Comparison of ENCODE assay signal across 34 cellular contexts in the genomic region with DNA sequence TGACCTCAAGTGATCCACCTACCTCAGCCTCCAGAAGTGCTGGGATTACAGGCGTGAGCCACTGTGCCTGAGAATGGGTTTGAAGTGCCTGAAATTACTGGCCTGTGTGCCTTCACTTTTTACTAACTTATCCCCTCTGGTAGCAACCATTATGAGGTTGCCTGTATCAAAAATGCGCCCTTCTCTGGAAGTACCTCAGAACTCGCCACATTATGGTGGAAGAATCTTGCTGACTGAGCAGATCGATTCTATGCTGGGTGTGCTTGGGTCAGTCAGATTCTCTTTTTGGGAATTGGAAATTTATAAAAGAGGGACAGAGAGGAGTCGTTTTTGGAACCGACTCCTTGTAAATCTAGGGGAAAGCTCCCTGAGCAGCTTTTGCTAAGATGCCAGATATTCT. TPM values are rescaled to one million over a fixed set of nuclear protein-coding genes. Genes with fewer than 3 reads are reported as not detected.
"Had no signal": no experiment of that assay in that cellular context is flagged by ENCODE, and none has a peak within 500 bp of the region (broad histone marks: within the 10 kb centered on the region; RNA-seq: fewer than 3 reads in every experiment).

No MANE protein-coding gene starts in this region.

- H3K9me3 ChIP-seq: ovary, psoas muscle, spleen, suprapubic skin, testis, tibial artery, transverse colon, upper lobe of right lung, uterus had no signal

- H3K4me1 ChIP-seq: parathyroid adenoma, psoas muscle, spleen, suprapubic skin, testis, tibial artery, transverse colon, upper lobe of right lung, uterus had no signal

- ATAC-seq: natural killer cell; psoas muscle; right cardiac atrium; sciatic nerve; stimulated activated memory B cell treated with anti-CD40 and anti-IgM and Interleukin-4, amounts not matched to agents 10 μg/mL and 1 μg/mL and 100 μg/mL, for 72 hours; stimulated activated naive CD8-positive, alpha-beta T cell treated with anti-CD3 and anti-CD28 coated beads, Interleukin-15, amount 100 ng/mL, for 72 hours; stimulated activated naive CD8-positive, alpha-beta T cell treated with anti-CD3 and anti-CD28 coated beads, Interleukin-15, Interleukin-2, amounts not matched to agents 100 U/mL and 50 U/mL, for 24 hours; upper lobe of right lung had no signal

- DNase-seq: natural killer cell; occipital lobe; ovary; posterior cingulate gyrus; psoas muscle; right cardiac atrium; spleen; stimulated activated CD4-positive, alpha-beta T cell treated with anti-CD3 and anti-CD28 coated beads, Interleukin-12 subunit alpha, Interleukin-12 subunit beta, amount 100 ng/mL, for 4 hours; stimulated activated CD4-positive, alpha-beta T cell treated with anti-CD3 and anti-CD28 coated beads, Interleukin-1b, Interleukin-23, amount 100 ng/mL, for 48 hours; stimulated activated CD4-positive, alpha-beta T cell treated with anti-CD3 and anti-CD28 coated beads, Interleukin-4, amount 100 ng/mL, for 1 hour; stimulated activated CD4-positive, alpha-beta T cell treated with anti-CD3 and anti-CD28 coated beads, Interleukin-4, amount 100 ng/mL, for 4 hours; stimulated activated CD8-positive, alpha-beta memory T cell treated with anti-CD3 and anti-CD28 coated beads, Interleukin-4, amount 100 ng/mL, for 48 hours; stimulated activated naive CD4-positive, alpha-beta T cell; stimulated activated naive CD8-positive, alpha-beta T cell treated with anti-CD3 and anti-CD28 coated beads, Interleukin-15, amount 100 ng/mL, for 72 hours; stimulated activated naive CD8-positive, alpha-beta T cell treated with anti-CD3 and anti-CD28 coated beads, Interleukin-15, Interleukin-2, amounts not matched to agents 100 U/mL and 50 U/mL, for 24 hours; substantia nigra; testis; tibial artery; transverse colon; upper lobe of right lung; uterus had no signal

- H3K4me3 ChIP-seq: neural progenitor cell, ovary, psoas muscle, skin epidermis, smooth muscle cell, spleen, suprapubic skin, testis, tibial artery, transverse colon, upper lobe of right lung, uterus had no signal

- H3K4me3 Mint-ChIP-seq: natural killer cell; nephron; neural progenitor cell; stimulated activated memory B cell treated with anti-CD40 and anti-IgM and Interleukin-4, amounts not matched to agents 10 μg/mL and 1 μg/mL and 100 μg/mL, for 72 hours; stimulated activated naive CD8-positive, alpha-beta T cell treated with anti-CD3 and anti-CD28 coated beads, Interleukin-15, amount 100 ng/mL, for 72 hours; type B pancreatic cell had no signal

- H3K4me2 ChIP-seq: neural progenitor cell, smooth muscle cell had no signal

- H3K27ac ChIP-seq: neural progenitor cell, ovary, parathyroid adenoma, psoas muscle, skin epidermis, spleen, suprapubic skin, testis, tibial artery, transverse colon, upper lobe of right lung, uterus had no signal

- H3K27me3 ChIP-seq: neural progenitor cell, ovary, spleen, suprapubic skin, testis, tibial artery, transverse colon, upper lobe of right lung, uterus had no signal

- H3K9me3 Mint-ChIP-seq: nephron; stimulated activated memory B cell treated with anti-CD40 and anti-IgM and Interleukin-4, amounts not matched to agents 10 μg/mL and 1 μg/mL and 100 μg/mL, for 72 hours; stimulated activated naive CD8-positive, alpha-beta T cell treated with anti-CD3 and anti-CD28 coated beads, Interleukin-15, amount 100 ng/mL, for 72 hours had no signal

- H3K27me3 Mint-ChIP-seq: stimulated activated memory B cell treated with anti-CD40 and anti-IgM and Interleukin-4, amounts not matched to agents 10 μg/mL and 1 μg/mL and 100 μg/mL, for 72 hours; stimulated activated naive CD8-positive, alpha-beta T cell treated with anti-CD3 and anti-CD28 coated beads, Interleukin-15, amount 100 ng/mL, for 72 hours had no signal

- H3K27ac Mint-ChIP-seq: natural killer cell; nephron; neural progenitor cell; progenitor cell of endocrine pancreas; stimulated activated memory B cell treated with anti-CD40 and anti-IgM and Interleukin-4, amounts not matched to agents 10 μg/mL and 1 μg/mL and 100 μg/mL, for 72 hours; stimulated activated naive CD8-positive, alpha-beta T cell treated with anti-CD3 and anti-CD28 coated beads, Interleukin-15, amount 100 ng/mL, for 72 hours; type B pancreatic cell had no signal

- H3K36me3 ChIP-seq: neural progenitor cell, ovary, spleen, suprapubic skin, tibial artery, transverse colon, upper lobe of right lung, uterus had no signal

- H2AFZ ChIP-seq: neural progenitor cell, parathyroid adenoma had no signal

- H3K9ac ChIP-seq: neural progenitor cell, parathyroid adenoma had no signal

- H3K79me2 ChIP-seq: parathyroid adenoma had no signal

- H3K4me1 Mint-ChIP-seq: natural killer cell; stimulated activated naive CD8-positive, alpha-beta T cell treated with anti-CD3 and anti-CD28 coated beads, Interleukin-15, amount 100 ng/mL, for 72 hours had no signal

- H3K36me3 Mint-ChIP-seq: natural killer cell; neural progenitor cell; stimulated activated memory B cell treated with anti-CD40 and anti-IgM and Interleukin-4, amounts not matched to agents 10 μg/mL and 1 μg/mL and 100 μg/mL, for 72 hours; type B pancreatic cell had no signal

RNA-seq across cellular contexts. Expression of gene LHCGR, which starts 8.2 kb away (rescaled TPM):
- total RNA-seq: natural killer cell, osteoblast, progenitor cell of endocrine pancreas, psoas muscle, renal cortical epithelial cell, right cardiac atrium, smooth muscle cell, spleen, suprapubic skin, transverse colon, upper lobe of right lung had no signal
- polyA plus RNA-seq: neural cell, smooth muscle cell had no signal
